In the genomic region with DNA sequence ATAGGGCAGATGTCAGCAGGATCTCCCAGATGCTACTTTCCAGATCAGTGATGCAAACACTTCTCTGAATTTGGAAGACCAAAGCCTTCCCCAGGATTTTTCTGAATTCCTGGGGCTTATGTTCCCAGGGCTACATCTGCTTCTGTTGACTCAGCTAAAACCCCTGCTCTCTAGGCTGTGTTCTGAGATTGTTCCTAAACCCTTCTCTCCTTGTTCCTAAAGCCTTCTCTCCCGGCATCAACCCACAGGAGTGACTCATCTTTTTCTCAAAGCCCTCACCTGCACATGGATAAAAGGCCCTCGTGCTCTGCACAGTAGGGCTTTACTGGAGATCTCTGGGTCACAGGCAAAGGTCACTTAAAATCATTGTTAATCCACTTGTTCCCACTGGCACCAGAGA, we compare ENCODE assay signal across 2 cellular contexts.
TF ChIP-seq lines count a peak whose summit lies in the region.

No MANE protein-coding gene starts in this region.

TF ChIP-seq in A549, 52 proteins besides CTCF, POLR2A, EP300 and RAD21:
- TF ChIP-seq MAFK (IDR thresholded peaks at IDR 0.05; ENCODE audit: partially characterized antibody), result peak; percentile 68
- no peak for TF ChIP-seq ZFP36 (IDR thresholded peaks at IDR 0.05; ENCODE audit: borderline replicate concordance, partially characterized antibody)
- TF ChIP-seq FOSL2 (IDR thresholded peaks at IDR 0.05), result no peak
- TF ChIP-seq FOSL2 (CRISPR knock-in tag; IDR thresholded peaks at IDR 0.05), result peak; percentile 21; the same call in 1 of the 2 replicates

TF ChIP-seq in IMR-90, 13 proteins besides CTCF, POLR2A, EP300 and RAD21 (continued from another document):
- no peak for TF ChIP-seq NFE2L2 (IDR thresholded peaks at IDR 0.05; ENCODE audit: low read depth, low read length)
- TF ChIP-seq FOS (IDR thresholded peaks at IDR 0.05; ENCODE audit: low read depth, low read length), result no peak
- TF ChIP-seq ELK1 (IDR thresholded peaks at IDR 0.05; ENCODE audit: borderline replicate concordance, low read depth, low read length), result no peak
- TF ChIP-seq RCOR1 (IDR thresholded peaks at IDR 0.05; ENCODE audit: insufficient replicate concordance, low read length), result no peak
- no peak for TF ChIP-seq RFX5 (IDR thresholded peaks at IDR 0.05; ENCODE audit: low read depth, low read length)
- peak; percentile 28; the same call in 1 of the 2 replicates for TF ChIP-seq MAFK (IDR thresholded peaks at IDR 0.05; ENCODE audit: low read depth, low read length)
